Comparison of ENCODE assay signal across 18 cellular contexts in genomic region chr2:79903601-79904000, GRCh38.
"Had no signal": no experiment of that assay in that cellular context is flagged by ENCODE, and none has a peak within 500 bp of the region (broad histone marks: within the 10 kb centered on the region; RNA-seq: fewer than 3 reads in every experiment).

No MANE protein-coding gene starts in this region.

- H3K36me3 Mint-ChIP-seq: naive thymus-derived CD4-positive, alpha-beta T cell had no signal

- H3K27me3 Mint-ChIP-seq: naive thymus-derived CD4-positive, alpha-beta T cell had no signal

- H3K9me3 ChIP-seq: esophagus muscularis mucosa, gastroesophageal sphincter, heart left ventricle, left lung, lower lobe of right lung had no signal

- ATAC-seq: foreskin keratinocyte; gastroesophageal sphincter; heart left ventricle; left cardiac atrium; left lung; left ventricle myocardium superior; lower lobe of right lung; naive thymus-derived CD4-positive, alpha-beta T cell had no signal

- H3K27ac ChIP-seq: coronary artery, dorsolateral prefrontal cortex, esophagus muscularis mucosa, foreskin keratinocyte, gastroesophageal sphincter, heart left ventricle, hepatocyte, left lung, lower lobe of right lung had no signal

- H3K36me3 ChIP-seq: esophagus muscularis mucosa, gastroesophageal sphincter, heart left ventricle, left lung, lower lobe of right lung had no signal

- H3K4me1 Mint-ChIP-seq: naive thymus-derived CD4-positive, alpha-beta T cell had no signal

- DNase-seq: dermis blood vessel endothelial cell; dorsolateral prefrontal cortex; effector CD4-positive, alpha-beta T cell; effector memory CD4-positive, alpha-beta T cell; heart left ventricle; hypothalamus; left cardiac atrium; left lung; left ventricle myocardium superior; lower lobe of right lung; mesenchymal stem cell; midbrain; naive thymus-derived CD4-positive, alpha-beta T cell had no signal

- H3K27me3 ChIP-seq: dorsolateral prefrontal cortex, foreskin keratinocyte, gastroesophageal sphincter, heart left ventricle, left lung had no signal

- H3K4me2 ChIP-seq: hepatocyte had no signal

- H3K27ac Mint-ChIP-seq: naive thymus-derived CD4-positive, alpha-beta T cell had no signal

- H3K4me3 Mint-ChIP-seq: naive thymus-derived CD4-positive, alpha-beta T cell had no signal

- H3K4me3 ChIP-seq: coronary artery, dorsolateral prefrontal cortex, esophagus muscularis mucosa, gastroesophageal sphincter, heart left ventricle, hepatocyte, left lung, lower lobe of right lung had no signal

- H3K79me2 ChIP-seq: hepatocyte had no signal

- H3K4me1 ChIP-seq: esophagus muscularis mucosa, foreskin keratinocyte, gastroesophageal sphincter, heart left ventricle, left lung, lower lobe of right lung had no signal

- H2AFZ ChIP-seq: hepatocyte had no signal
